In genomic region chr2:99948010-99948409, GRCh38 we compare ENCODE assay signal across 26 cellular contexts.
"Had no signal": no experiment of that assay in that cellular context is flagged by ENCODE, and none has a peak within 500 bp of the region (broad histone marks: within the 10 kb centered on the region; RNA-seq: fewer than 3 reads in every experiment).

No MANE protein-coding gene starts in this region.

- H3K4me1 Mint-ChIP-seq: naive thymus-derived CD8-positive, alpha-beta T cell; neural crest cell had no signal

- H3K9me3 Mint-ChIP-seq: naive thymus-derived CD8-positive, alpha-beta T cell; natural killer cell treated with Interleukin-12 subunit alpha and Interleukin-12 subunit beta and Interleukin-15 and Interleukin-18, amount 100 ng/mL, for 72 hours; neural crest cell; stimulated activated memory B cell treated with anti-CD40 and anti-IgM and Interleukin-4, amounts not matched to agents 10 μg/mL and 1 μg/mL and 100 μg/mL, for 72 hours; stimulated activated naive CD8-positive, alpha-beta T cell treated with anti-CD3 and anti-CD28 coated beads, Interleukin-15, Interleukin-2, amounts not matched to agents 100 ng/mL and 50 ng/mL, for 24 hours had no signal

- H3K4me3 Mint-ChIP-seq: naive thymus-derived CD8-positive, alpha-beta T cell; natural killer cell treated with Interleukin-12 subunit alpha and Interleukin-12 subunit beta and Interleukin-15 and Interleukin-18, amount 100 ng/mL, for 72 hours; nephron progenitor cell; neural crest cell; stimulated activated memory B cell treated with anti-CD40 and anti-IgM and Interleukin-4, amounts not matched to agents 10 μg/mL and 1 μg/mL and 100 μg/mL, for 72 hours; stimulated activated naive CD8-positive, alpha-beta T cell treated with anti-CD3 and anti-CD28 coated beads, Interleukin-15, Interleukin-2, amounts not matched to agents 100 ng/mL and 50 ng/mL, for 24 hours had no signal

- H3K36me3 Mint-ChIP-seq: naive thymus-derived CD8-positive, alpha-beta T cell; natural killer cell treated with Interleukin-12 subunit alpha and Interleukin-12 subunit beta and Interleukin-15 and Interleukin-18, amount 100 ng/mL, for 72 hours had no signal

- H3K27me3 ChIP-seq: neutrophil, pancreas, right lobe of liver, sigmoid colon, stomach, thyroid gland, tibial nerve, upper lobe of left lung, vagina had no signal

- H3K27ac Mint-ChIP-seq: naive thymus-derived CD8-positive, alpha-beta T cell; natural killer cell treated with Interleukin-12 subunit alpha and Interleukin-12 subunit beta and Interleukin-15 and Interleukin-18, amount 100 ng/mL, for 72 hours; stimulated activated memory B cell treated with anti-CD40 and anti-IgM and Interleukin-4, amounts not matched to agents 10 μg/mL and 1 μg/mL and 100 μg/mL, for 72 hours; stimulated activated naive CD8-positive, alpha-beta T cell treated with anti-CD3 and anti-CD28 coated beads, Interleukin-15, Interleukin-2, amounts not matched to agents 100 ng/mL and 50 ng/mL, for 24 hours had no signal

- DNase-seq: naive thymus-derived CD8-positive, alpha-beta T cell; nephron progenitor cell; nucleus accumbens; pancreas; right cardiac atrium; right lobe of liver; sigmoid colon; small intestine; stimulated activated CD4-positive, alpha-beta T cell treated with anti-CD3 and anti-CD28 coated beads, Interleukin-15, amount 100 ng/mL, for 24 hours; stimulated activated CD4-positive, alpha-beta T cell treated with anti-CD3 and anti-CD28 coated beads, Interleukin-2, amount 100 ng/mL, for 24 hours; stimulated activated CD4-positive, alpha-beta T cell treated with anti-CD3 and anti-CD28 coated beads, Interleukin-2, amount 100 ng/mL, for 48 hours; stimulated activated CD4-positive, alpha-beta T cell treated with anti-CD3 and anti-CD28 coated beads, Interleukin-4, amount 100 ng/mL, for 24 hours; stimulated activated naive CD4-positive, alpha-beta T cell treated with Interleukin-2 at 50 U/mL for 16 hours; stomach; thyroid gland; trophoblast cell; upper lobe of left lung had no signal

- H3K4me1 ChIP-seq: pancreas, prostate gland, right lobe of liver, stomach, thyroid gland, tibial nerve, upper lobe of left lung, vagina had no signal

- H3K27ac ChIP-seq: neutrophil, pancreas, prostate gland, right lobe of liver, sigmoid colon, stomach, thoracic aorta, thyroid gland, tibial nerve, upper lobe of left lung, vagina had no signal

- ATAC-seq: naive thymus-derived CD8-positive, alpha-beta T cell; natural killer cell treated with Interleukin-12 subunit alpha and Interleukin-12 subunit beta and Interleukin-15 and Interleukin-18, amount 100 ng/mL, for 72 hours; pancreas; right cardiac atrium; right lobe of liver; stimulated activated memory B cell treated with anti-CD40 and anti-IgM and Interleukin-4, amounts not matched to agents 10 μg/mL and 1 μg/mL and 100 μg/mL, for 72 hours had no signal

- H3K4me3 ChIP-seq: pancreas, prostate gland, right lobe of liver, sigmoid colon, stomach, thoracic aorta, thyroid gland, tibial nerve, upper lobe of left lung, vagina had no signal

- H3K9me3 ChIP-seq: neutrophil, pancreas, prostate gland, right lobe of liver, sigmoid colon, stomach, thoracic aorta, thyroid gland, tibial nerve, upper lobe of left lung, vagina had no signal

- H3K36me3 ChIP-seq: neutrophil, pancreas, prostate gland, right lobe of liver, sigmoid colon, stomach, thoracic aorta, thyroid gland, tibial nerve, upper lobe of left lung, vagina had no signal
